Comparison of ENCODE assay signal across 14 cellular contexts in the genomic region with DNA sequence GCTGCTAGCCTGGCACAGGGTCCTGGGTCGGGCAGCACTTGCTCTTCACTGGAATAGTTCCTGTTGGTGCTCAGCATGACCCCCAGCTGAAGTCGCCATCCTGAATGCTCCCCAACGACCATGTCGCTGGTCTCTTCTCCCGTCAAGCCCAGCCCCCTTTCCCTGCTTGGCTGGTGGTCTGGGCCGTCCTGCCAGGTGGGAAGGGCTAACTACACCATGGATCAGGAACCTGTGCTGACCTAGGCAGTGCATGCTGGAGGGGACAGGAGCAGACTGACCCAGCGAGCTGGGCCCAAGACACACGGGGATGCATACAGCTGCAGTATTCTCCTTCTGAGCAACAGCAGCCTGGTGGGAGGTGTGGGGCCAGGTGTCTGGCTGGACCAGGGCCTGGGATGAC.
"Had no signal": no experiment of that assay in that cellular context is flagged by ENCODE, and none has a peak within 500 bp of the region (broad histone marks: within the 10 kb centered on the region; RNA-seq: fewer than 3 reads in every experiment).

No MANE protein-coding gene starts in this region.

- ATAC-seq: activated T-cell treated with anti-CD3 and anti-CD28 coated beads, Interleukin-2, amount 50 U/mL, for 4 hours; gastrocnemius medialis; heart right ventricle; left lobe of liver had no signal

- H3K27ac Mint-ChIP-seq: nephron, type B pancreatic cell had no signal

- H3K36me3 ChIP-seq: colonic mucosa, ovary had no signal

- H3K4me3 ChIP-seq: colonic mucosa, gastrocnemius medialis, heart right ventricle, ovary had no signal

- H3K9me3 ChIP-seq: colonic mucosa, gastrocnemius medialis, heart right ventricle, ovary had no signal

- H3K27me3 ChIP-seq: colonic mucosa, gastrocnemius medialis, heart right ventricle, ovary had no signal

- H3K9me3 Mint-ChIP-seq: activated T-cell treated with anti-CD3 and anti-CD28 coated beads, Interleukin-2, amount 50 U/mL, for 4 hours; nephron; type B pancreatic cell had no signal

- H3K36me3 Mint-ChIP-seq: type B pancreatic cell had no signal

- H3K27me3 Mint-ChIP-seq: type B pancreatic cell had no signal

- DNase-seq: activated CD4-positive, alpha-beta T cell treated with anti-CD3 and anti-CD28 coated beads for 4 hours; activated gamma-delta T cell; activated T-cell treated with anti-CD3 and anti-CD28 coated beads, Interleukin-2, amount 50 U/mL, for 4 hours; colonic mucosa; effector CD4-positive, alpha-beta T cell; gastrocnemius medialis; heart right ventricle; small intestine; SW 1271; T1000 had no signal

- H3K4me3 Mint-ChIP-seq: activated T-cell treated with anti-CD3 and anti-CD28 coated beads, Interleukin-2, amount 50 U/mL, for 4 hours; nephron; type B pancreatic cell had no signal

- H3K27ac ChIP-seq: colonic mucosa, gastrocnemius medialis, ovary had no signal
